In genomic region chr10:97347317-97347716, GRCh38 we compare ENCODE assay signal across 34 cellular contexts.
"Had no signal": no experiment of that assay in that cellular context is flagged by ENCODE, and none has a peak within 500 bp of the region (broad histone marks: within the 10 kb centered on the region; RNA-seq: fewer than 3 reads in every experiment).

No MANE protein-coding gene starts in this region.

- H3K4me3 ChIP-seq: adrenal gland, body of pancreas, heart left ventricle had no signal

- H3K9me3 Mint-ChIP-seq: activated CD4-positive, alpha-beta memory T cell treated with anti-CD3 and anti-CD28 coated beads for 36 hours; activated CD4-positive, alpha-beta T cell treated with anti-CD3 and anti-CD28 coated beads, Interleukin-2, amount 10 ng/mL, durations not matched to agents 24 days and 14 days; activated naive CD8-positive, alpha-beta T cell treated with anti-CD3 and anti-CD28 coated beads for 36 hours; activated naive CD8-positive, alpha-beta T cell treated with anti-CD3 and anti-CD28 coated beads, Interleukin-2, amount 50 U/mL, for 24 hours; activated T-helper 1 cell treated with anti-CD3 and anti-CD28 coated beads, Interleukin-12 subunit alpha, Interleukin-12 subunit beta, Interleukin-2, Interleukin-4 antibody, amounts not matched to agents 30 ng/mL and 10 ng/mL and 1 ng/mL, durations not matched to agents 14 hours and 24 hours and 36 hours; activated T-helper 2 cell treated with anti-CD3 and anti-CD28 coated beads, Interferon-gamma antibody, Interleukin-2, Interleukin-4, amounts not matched to agents 10 μg/mL and 5 μg/mL and 100 μg/mL, durations not matched to agents 14 hours and 24 hours and 36 hours; T-cell; T-helper 1 cell treated with Interleukin-12 subunit alpha and Interleukin-12 subunit beta and Interleukin-4 antibody, amounts not matched to agents 30 μg/mL and 1 μg/mL, for 36 hours; T-helper 2 cell treated with Interferon-gamma antibody and Interleukin-4, amounts not matched to agents 5 μg/mL and 100 μg/mL, for 36 hours had no signal

- H3K4me1 ChIP-seq: adrenal gland, heart left ventricle had no signal

- H3K27ac Mint-ChIP-seq: activated CD4-positive, alpha-beta memory T cell treated with anti-CD3 and anti-CD28 coated beads for 36 hours; activated CD4-positive, alpha-beta T cell treated with anti-CD3 and anti-CD28 coated beads for 36 hours; activated CD4-positive, alpha-beta T cell treated with anti-CD3 and anti-CD28 coated beads, Interleukin-2, amount 10 ng/mL, durations not matched to agents 24 days and 14 days; activated CD8-positive, alpha-beta memory T cell treated with anti-CD3 and anti-CD28 coated beads, Interleukin-2, amount 10 ng/mL, durations not matched to agents 7 days and 5 days; activated naive CD8-positive, alpha-beta T cell treated with anti-CD3 and anti-CD28 coated beads for 36 hours; activated naive CD8-positive, alpha-beta T cell treated with anti-CD3 and anti-CD28 coated beads, Interleukin-2, amount 50 U/mL, for 24 hours; activated T-helper 1 cell treated with anti-CD3 and anti-CD28 coated beads, Interleukin-12 subunit alpha, Interleukin-12 subunit beta, Interleukin-2, Interleukin-4 antibody, amounts not matched to agents 30 ng/mL and 10 ng/mL and 1 ng/mL, durations not matched to agents 14 hours and 24 hours and 36 hours; activated T-helper 2 cell treated with anti-CD3 and anti-CD28 coated beads, Interferon-gamma antibody, Interleukin-2, Interleukin-4, amounts not matched to agents 10 μg/mL and 5 μg/mL and 100 μg/mL, durations not matched to agents 14 hours and 24 hours and 36 hours; T-helper 1 cell treated with Interleukin-12 subunit alpha and Interleukin-12 subunit beta and Interleukin-4 antibody, amounts not matched to agents 30 μg/mL and 1 μg/mL, for 36 hours; T-helper 2 cell treated with Interferon-gamma antibody and Interleukin-4, amounts not matched to agents 5 μg/mL and 100 μg/mL, for 36 hours had no signal

- H3K9me3 ChIP-seq: adrenal gland, body of pancreas, heart left ventricle had no signal

- H3K36me3 ChIP-seq: adrenal gland had no signal

- H3K4me3 Mint-ChIP-seq: activated CD4-positive, alpha-beta memory T cell treated with anti-CD3 and anti-CD28 coated beads for 36 hours; activated CD4-positive, alpha-beta T cell treated with anti-CD3 and anti-CD28 coated beads for 36 hours; activated CD4-positive, alpha-beta T cell treated with anti-CD3 and anti-CD28 coated beads, Interleukin-2, amount 10 ng/mL, durations not matched to agents 24 days and 14 days; activated CD8-positive, alpha-beta memory T cell treated with anti-CD3 and anti-CD28 coated beads, Interleukin-2, amount 10 ng/mL, durations not matched to agents 7 days and 5 days; activated CD8-positive, alpha-beta T cell treated with anti-CD3 and anti-CD28 coated beads, Interleukin-2, amount 10 ng/mL, durations not matched to agents 7 days and 5 days; activated naive CD8-positive, alpha-beta T cell treated with anti-CD3 and anti-CD28 coated beads for 36 hours; activated naive CD8-positive, alpha-beta T cell treated with anti-CD3 and anti-CD28 coated beads, Interleukin-2, amount 50 U/mL, for 24 hours; activated T-helper 1 cell treated with anti-CD3 and anti-CD28 coated beads, Interleukin-12 subunit alpha, Interleukin-12 subunit beta, Interleukin-2, Interleukin-4 antibody, amounts not matched to agents 30 ng/mL and 10 ng/mL and 1 ng/mL, durations not matched to agents 14 hours and 24 hours and 36 hours; T-cell; T-helper 1 cell treated with Interleukin-12 subunit alpha and Interleukin-12 subunit beta and Interleukin-4 antibody, amounts not matched to agents 30 μg/mL and 1 μg/mL, for 36 hours; T-helper 2 cell treated with Interferon-gamma antibody and Interleukin-4, amounts not matched to agents 5 μg/mL and 100 μg/mL, for 36 hours had no signal

- DNase-seq: activated CD4-positive, alpha-beta memory T cell treated with anti-CD3 and anti-CD28 coated beads for 36 hours; activated CD4-positive, alpha-beta T cell treated with anti-CD3 and anti-CD28 coated beads for 36 hours; activated CD4-positive, alpha-beta T cell treated with anti-CD3 and anti-CD28 coated beads, Interleukin-2, amount 10 ng/mL, durations not matched to agents 24 days and 14 days; activated CD4-positive, CD25-positive, alpha-beta regulatory T cell; activated CD4-positive, CD25-positive, alpha-beta regulatory T cell treated with anti-CD3 and anti-CD28 coated beads, Interleukin-2, amount 50 U/mL, for 72 hours; activated CD8-positive, alpha-beta memory T cell treated with anti-CD3 and anti-CD28 coated beads, Interleukin-2, amount 10 ng/mL, durations not matched to agents 7 days and 5 days; activated CD8-positive, alpha-beta memory T cell treated with anti-CD3 and anti-CD28 coated beads, Interleukin-2, amount 50 U/mL, for 4 hours; activated CD8-positive, alpha-beta T cell treated with anti-CD3 and anti-CD28 coated beads, Interleukin-2, amount 10 ng/mL, durations not matched to agents 7 days and 5 days; activated gamma-delta T cell; activated naive CD4-positive, alpha-beta T cell; activated naive CD4-positive, alpha-beta T cell treated with anti-CD3 and anti-CD28 coated beads, Interleukin-2, amount 50 U/mL, for 16 hours; activated naive CD8-positive, alpha-beta T cell treated with anti-CD3 and anti-CD28 coated beads for 36 hours; activated naive CD8-positive, alpha-beta T cell treated with anti-CD3 and anti-CD28 coated beads, Interleukin-2, amount 50 U/mL, for 24 hours; activated T-cell treated with anti-CD3 and anti-CD28 coated beads, Interleukin-2, amount 50 U/mL, for 1 hour; activated T-cell treated with anti-CD3 and anti-CD28 coated beads, Interleukin-2, amount 50 U/mL, for 48 hours; adrenal gland; amygdala; aorta; body of pancreas; caudate nucleus; cortex of kidney; dermis blood vessel endothelial cell; effector CD8-positive, alpha-beta T cell; heart left ventricle; T-cell; T1000 had no signal

- H3K27ac ChIP-seq: adrenal gland, body of pancreas, heart left ventricle had no signal

- FAIRE-seq: colon, endometrium, frontal cortex had no signal

- H3K36me3 Mint-ChIP-seq: activated CD4-positive, alpha-beta memory T cell treated with anti-CD3 and anti-CD28 coated beads for 36 hours; activated naive CD8-positive, alpha-beta T cell treated with anti-CD3 and anti-CD28 coated beads for 36 hours; T-cell had no signal

- H3K4me1 Mint-ChIP-seq: activated CD4-positive, alpha-beta T cell treated with anti-CD3 and anti-CD28 coated beads for 36 hours; activated CD4-positive, alpha-beta T cell treated with anti-CD3 and anti-CD28 coated beads, Interleukin-2, amount 10 ng/mL, durations not matched to agents 24 days and 14 days; activated CD8-positive, alpha-beta memory T cell treated with anti-CD3 and anti-CD28 coated beads, Interleukin-2, amount 10 ng/mL, durations not matched to agents 7 days and 5 days; activated naive CD8-positive, alpha-beta T cell treated with anti-CD3 and anti-CD28 coated beads for 36 hours; activated naive CD8-positive, alpha-beta T cell treated with anti-CD3 and anti-CD28 coated beads, Interleukin-2, amount 50 U/mL, for 24 hours; T-cell had no signal

- H3K27me3 ChIP-seq: adrenal gland, body of pancreas, heart left ventricle had no signal

- H3K27me3 Mint-ChIP-seq: activated CD4-positive, alpha-beta memory T cell treated with anti-CD3 and anti-CD28 coated beads for 36 hours; activated CD4-positive, alpha-beta T cell treated with anti-CD3 and anti-CD28 coated beads for 36 hours; activated naive CD8-positive, alpha-beta T cell treated with anti-CD3 and anti-CD28 coated beads for 36 hours; activated naive CD8-positive, alpha-beta T cell treated with anti-CD3 and anti-CD28 coated beads, Interleukin-2, amount 50 U/mL, for 24 hours; T-cell had no signal

- ATAC-seq: activated CD4-positive, alpha-beta T cell treated with anti-CD3 and anti-CD28 coated beads for 36 hours; activated CD8-positive, alpha-beta memory T cell treated with anti-CD3 and anti-CD28 coated beads, Interleukin-2, amount 10 ng/mL, durations not matched to agents 7 days and 5 days; activated naive CD8-positive, alpha-beta T cell treated with anti-CD3 and anti-CD28 coated beads, Interleukin-2, amount 50 U/mL, for 24 hours; body of pancreas; esophagus mucosa; heart left ventricle; T-cell had no signal
